In the genomic region with DNA sequence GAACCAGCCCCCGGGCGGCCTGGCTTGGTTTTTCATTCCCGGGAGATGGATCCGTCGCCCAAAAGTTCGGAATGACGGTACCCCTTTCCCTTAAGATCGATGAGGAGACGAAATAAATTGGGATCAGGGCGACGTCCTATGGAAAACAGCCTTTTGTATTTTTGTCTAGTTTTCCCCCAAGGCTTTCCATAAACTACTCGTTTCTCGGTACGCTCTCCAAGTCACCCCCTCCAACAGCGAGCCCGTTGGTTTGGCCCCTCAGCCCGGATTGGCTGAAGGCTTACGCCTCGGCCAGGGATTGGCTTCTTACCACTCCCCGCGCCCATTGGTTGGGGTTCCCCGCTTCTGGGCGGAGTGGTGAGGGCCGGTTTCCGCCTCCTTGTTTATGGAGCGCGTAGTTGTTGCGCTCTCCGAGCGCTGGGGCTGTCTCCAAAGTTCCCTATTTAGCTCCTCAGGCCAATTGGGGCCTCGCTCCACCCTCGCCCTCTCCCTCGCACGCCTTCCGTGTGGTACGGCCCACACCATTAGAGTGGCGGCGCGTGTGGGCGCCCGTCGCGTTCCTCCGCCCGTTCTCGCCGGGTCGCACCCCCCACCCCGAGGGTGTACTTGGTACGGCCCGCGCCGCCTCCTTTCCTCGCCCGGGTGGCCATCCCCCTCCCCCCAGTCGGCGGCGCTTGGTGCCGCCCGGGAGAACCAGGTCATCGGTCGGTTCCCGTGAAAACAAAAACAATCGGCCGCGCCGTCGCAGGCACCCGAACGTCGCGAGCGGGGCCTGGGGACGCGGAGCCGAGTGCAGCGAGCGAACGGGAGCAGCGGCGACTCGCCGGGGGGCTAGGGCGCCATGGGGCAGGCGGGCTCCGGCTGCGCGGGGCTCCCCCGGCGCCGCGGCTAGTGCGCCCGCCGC, we compare ENCODE assay signal across 8 cellular contexts. TPM values are rescaled to one million over a fixed set of nuclear protein-coding genes. Genes with fewer than 3 reads are reported as not detected.
DNase-seq lines count a peak whose midpoint lies in the region; ATAC-seq lines count a peak whose summit lies in the region.
"Not testable (repeated sequence)": the region's sequence is repeated elsewhere in the genome, so short reads cannot be mapped to it uniquely, and the experiment has no call there.

A gene with protein sequence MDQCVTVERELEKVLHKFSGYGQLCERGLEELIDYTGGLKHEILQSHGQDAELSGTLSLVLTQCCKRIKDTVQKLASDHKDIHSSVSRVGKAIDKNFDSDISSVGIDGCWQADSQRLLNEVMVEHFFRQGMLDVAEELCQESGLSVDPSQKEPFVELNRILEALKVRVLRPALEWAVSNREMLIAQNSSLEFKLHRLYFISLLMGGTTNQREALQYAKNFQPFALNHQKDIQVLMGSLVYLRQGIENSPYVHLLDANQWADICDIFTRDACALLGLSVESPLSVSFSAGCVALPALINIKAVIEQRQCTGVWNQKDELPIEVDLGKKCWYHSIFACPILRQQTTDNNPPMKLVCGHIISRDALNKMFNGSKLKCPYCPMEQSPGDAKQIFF (plus strand): TSS at position 655 of the 904 bp plus-strand sequence. CDS start 377 bp downstream, outside the sequence.

- not testable (repeated sequence) for H3K36me3 Mint-ChIP-seq in immature natural killer cell

- not testable (repeated sequence) for H3K4me1 ChIP-seq in ACC112 (ENCODE audit: control insufficient read depth, insufficient read depth, low read length, unreplicated experiment); skeletal muscle tissue (ENCODE audit: control insufficient read depth in 3 of 3, insufficient read depth in 3 of 3, low read length in 3 of 3)

- DNase-seq in NCI-H345 (lab: John Stamatoyannopoulos, UW) (peak; percentile 94), caudate nucleus (lab: John Stamatoyannopoulos, UW) (peak in 56 of 61 donors; percentile 69 to 98 (median 92)), immature natural killer cell (peak; percentile 93 to 95 (median 94))
- DNase-seq in activated CD4-positive, CD25-positive, alpha-beta regulatory T cell treated with anti-CD3 and anti-CD28 coated beads, Interleukin-2, amount 50 U/mL, for 16 hours (ENCODE audit: low read depth, low spot score) = peak; percentile 81

- not testable (repeated sequence) for H3K9me3 Mint-ChIP-seq in immature natural killer cell

- not testable (repeated sequence) for H3K9me3 ChIP-seq in skeletal muscle tissue (ENCODE audit: control insufficient read depth in 3 of 3, low read length in 3 of 3)

- H3K27me3 ChIP-seq in ACC112 (ENCODE audit: insufficient read depth, low read length); skeletal muscle tissue (ENCODE audit: control insufficient read depth in 3 of 3, insufficient read depth in 3 of 3, low read length in 3 of 3): not testable (repeated sequence)

- H3K79me2 ChIP-seq in ACC112 (ENCODE audit: control insufficient read depth, insufficient read depth, low read length, unreplicated experiment) = not testable (repeated sequence)

- H3K4me3 Mint-ChIP-seq in immature natural killer cell = peak within 1 kb of the TSS; percentile 81 to 88 (median 85)

- H3K27ac ChIP-seq in ACC112 (ENCODE audit: low read depth, low read length) = peak within 1 kb of the TSS; percentile 72
- peak within 1 kb of the TSS; percentile 73 for H3K27ac ChIP-seq in caudate nucleus (ENCODE audit: low read depth, low read length)
- peak within 1 kb of the TSS; percentile 87 for H3K27ac ChIP-seq in skeletal muscle tissue (ENCODE audit: low read depth, low read length)

- H2AFZ ChIP-seq in ACC112 (ENCODE audit: low read length, unreplicated experiment) = peak within 1 kb of the TSS; percentile 50

- not testable (repeated sequence) for H3K27me3 Mint-ChIP-seq in immature natural killer cell (ENCODE audit: low read depth in 3 of 3)

- H3K27ac Mint-ChIP-seq in immature natural killer cell = peak within 1 kb of the TSS; percentile 34 to 92 (median 82)

- peak within 1 kb of the TSS; percentile 71 to 85 (median 72) for H3K9ac ChIP-seq in skeletal muscle tissue (ENCODE audit: low read depth in 1 of 3, low read length in 3 of 3)

- H3K4me3 ChIP-seq in ACC112 (ENCODE audit: low read depth, low read length) (peak within 1 kb of the TSS; percentile 83), skeletal muscle tissue (ENCODE audit: low read length in 3 of 3) (peak within 1 kb of the TSS; percentile 62 to 79 (median 66))

- ATAC-seq in GM18867 (IDR thresholded peaks at IDR 0.05; ENCODE audit: unreplicated experiment) (peak; percentile 91), HG03103 (IDR thresholded peaks at IDR 0.05; ENCODE audit: low read depth, unreplicated experiment) (peak; percentile 86)

- peaks cover 6 to 14% of the 10 kb centered on the region in 2 donors for H3K4me1 Mint-ChIP-seq in immature natural killer cell

- not testable (repeated sequence) for H3K36me3 ChIP-seq in ACC112 (ENCODE audit: insufficient read depth, low read length); skeletal muscle tissue (ENCODE audit: control insufficient read depth in 3 of 3, insufficient read depth in 3 of 3, low read length in 3 of 3)

RNA-seq across cellular contexts. Expression of the gene that starts here (rescaled TPM):
- 10 to 100 TPM; 14.8 to 27.2 (median 21.3) TPM for polyA plus RNA-seq in immature natural killer cell
- 46.4 TPM for total RNA-seq in skeletal muscle tissue

Comparison
In these comparisons a context has a peak if more than half of its experiments do, and no peak if none do; other contexts are left out.
1. Peak in every context shown above with its lines: DNase-seq, ATAC-seq, H3K4me3 ChIP-seq and H3K27ac ChIP-seq.